20 cellular contexts compared by ENCODE assay signal in the genomic region with DNA sequence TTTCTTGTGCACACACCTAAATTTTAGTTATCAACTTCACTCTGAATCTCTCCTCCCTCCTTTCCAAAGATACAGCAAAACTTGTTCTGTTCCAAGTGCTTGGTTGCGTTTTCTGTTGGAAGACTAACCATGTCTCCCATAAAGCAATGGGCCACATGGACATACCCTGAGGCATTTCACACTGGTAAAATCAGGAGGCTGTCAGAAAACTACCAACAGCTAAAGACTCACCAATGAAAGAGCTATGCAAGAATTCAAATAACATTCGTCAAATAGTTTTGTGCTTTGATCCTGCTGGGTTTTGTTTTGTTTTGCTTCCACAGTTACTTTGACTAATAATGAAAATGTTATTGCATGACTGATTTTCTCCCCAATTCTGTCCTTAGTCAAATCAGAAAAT.
"Had no signal": no experiment of that assay in that cellular context is flagged by ENCODE, and none has a peak within 500 bp of the region (broad histone marks: within the 10 kb centered on the region; RNA-seq: fewer than 3 reads in every experiment).

No MANE protein-coding gene starts in this region.

- H3K27ac ChIP-seq: cardiac muscle cell, coronary artery, dorsolateral prefrontal cortex, left lung, lower lobe of right lung, spleen, transverse colon, uterus, VCaP had no signal

- H3K27me3 ChIP-seq: cardiac muscle cell, left lung, spleen, transverse colon, uterus had no signal

- H3K4me1 ChIP-seq: left lung, lower lobe of right lung, spleen, transverse colon, uterus had no signal

- ATAC-seq: activated T-cell treated with anti-CD3 and anti-CD28 coated beads, Interleukin-2, amount 50 U/mL, for 4 hours; activated T-helper 17 cell treated with anti-CD3 and anti-CD28 coated beads, Interleukin-2, amount 50 U/mL, for 72 hours; left lung; lower lobe of right lung; mucosa of descending colon; natural killer cell treated with Interleukin-12 subunit alpha and Interleukin-12 subunit beta and Interleukin-15 and Interleukin-18, amount 100 ng/mL, for 72 hours; right cardiac atrium had no signal

- H3K36me3 ChIP-seq: cardiac muscle cell, left lung, lower lobe of right lung, spleen, transverse colon, uterus had no signal

- H3K4me3 ChIP-seq: cardiac muscle cell, coronary artery, dorsolateral prefrontal cortex, left lung, lower lobe of right lung, mucosa of descending colon, spleen, transverse colon, uterus had no signal

- H3K9me3 ChIP-seq: left lung, lower lobe of right lung, mucosa of descending colon, spleen, transverse colon, uterus had no signal

- DNase-seq: activated CD4-positive, alpha-beta memory T cell treated with anti-CD3 and anti-CD28 coated beads for 36 hours; activated CD4-positive, alpha-beta T cell treated with anti-CD3 and anti-CD28 coated beads for 48 hours; activated T-cell treated with anti-CD3 and anti-CD28 coated beads, Interleukin-2, amount 50 U/mL, for 4 hours; anterior cingulate cortex; dorsolateral prefrontal cortex; effector memory CD4-positive, alpha-beta T cell; left lung; lower lobe of right lung; mucosa of descending colon; right cardiac atrium; spleen; stimulated activated naive CD4-positive, alpha-beta T cell; T-helper 9 cell; transverse colon; uterus had no signal
